ENCODE assay signal across 8 cellular contexts in the genomic region with DNA sequence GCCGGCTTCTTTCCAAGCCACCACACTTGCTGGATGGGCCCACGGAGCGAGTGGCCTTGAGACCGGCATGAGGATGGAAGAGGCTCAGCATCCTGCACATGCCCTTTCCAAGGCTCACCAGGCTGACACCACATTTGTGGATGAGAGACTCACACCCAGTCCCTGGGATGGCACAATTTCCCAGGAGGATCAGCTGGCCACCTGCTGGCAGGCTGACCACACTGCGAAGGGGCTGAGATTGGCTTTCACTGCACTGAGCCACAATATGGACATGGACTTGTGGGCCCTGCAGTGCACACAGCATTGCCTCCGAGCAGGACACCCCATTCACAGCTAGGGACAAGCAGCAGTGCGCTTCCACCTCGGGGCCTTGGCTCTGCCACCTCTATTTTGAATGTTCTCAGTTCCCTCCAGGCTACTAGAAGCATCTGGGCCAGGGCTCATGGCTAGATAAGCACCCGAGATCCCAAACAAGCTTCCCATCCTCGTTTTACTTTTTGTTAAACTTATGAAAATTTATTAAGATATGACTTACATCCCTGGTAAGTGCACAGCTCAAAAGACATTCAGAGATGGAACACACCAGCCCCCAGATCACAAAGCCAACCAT. TPM values are rescaled to one million over a fixed set of nuclear protein-coding genes. Genes with fewer than 3 reads are reported as not detected.
A peak's percentile ranks its signal among the peaks of the same experiment; 100 is the strongest.
DNase-seq lines count a peak whose midpoint lies in the region; ATAC-seq and TF ChIP-seq lines count a peak whose summit lies in the region.

No MANE protein-coding gene starts in this region.

- DNase-seq in HPDE6-E6E7 (ENCODE audit: extremely low spot score) (peak; percentile 47), astrocyte of the cerebellum (ENCODE audit: low read depth) (no peak), iris pigment epithelial cell (ENCODE audit: low read depth) (peak; percentile 44), NK-92 (lab: John Stamatoyannopoulos, UW; ENCODE audit: unreplicated experiment) (no peak), T-helper 2 cell (no peak)
- no peak for DNase-seq in activated T-cell treated with anti-CD3 and anti-CD28 coated beads, Interleukin-2, amount 50 U/mL, for 72 hours

- peak; percentile 66 for TF ChIP-seq CTCF in C4-2B (conservative IDR thresholded peaks at IDR 0.05)
- peak; percentile 65 for TF ChIP-seq CTCF in astrocyte of the cerebellum (IDR thresholded peaks at IDR 0.05; ENCODE audit: low read depth, low read length, missing control alignments)

- H3K4me3 ChIP-seq in astrocyte of the cerebellum (ENCODE audit: low read depth, low read length): no peak overlapping the region

- no peaks in the 10 kb centered on the region for H3K4me1 Mint-ChIP-seq in activated T-cell treated with anti-CD3 and anti-CD28 coated beads, Interleukin-2, amount 50 U/mL, for 72 hours (ENCODE audit: low read depth)

- no peaks in the 10 kb centered on the region for H3K9me3 Mint-ChIP-seq in activated T-cell treated with anti-CD3 and anti-CD28 coated beads, Interleukin-2, amount 50 U/mL, for 72 hours

- ATAC-seq in HG02885 (IDR thresholded peaks at IDR 0.05; ENCODE audit: poor library complexity, unreplicated experiment): no peak
- ATAC-seq in activated T-cell treated with anti-CD3 and anti-CD28 coated beads, Interleukin-2, amount 50 U/mL, for 72 hours (replicated peaks in 1 of 2): no peak

- in situ Hi-C loops in astrocyte of the cerebellum (cut with HindIII; ENCODE audit: low sequenced_read_pairs): loop anchor here (25.0 kb wide), 1 partner anchor 94 kb away; no protein-coding TSS in a partner anchor

- H3K36me3 Mint-ChIP-seq in activated T-cell treated with anti-CD3 and anti-CD28 coated beads, Interleukin-2, amount 50 U/mL, for 72 hours (ENCODE audit: insufficient read depth in 2 of 2): peaks cover 0 to 1% of the 10 kb centered on the region in 2 donors

- no peak overlapping the region for H3K27ac ChIP-seq in C4-2B

- H3K4me3 Mint-ChIP-seq in activated T-cell treated with anti-CD3 and anti-CD28 coated beads, Interleukin-2, amount 50 U/mL, for 72 hours: no peak overlapping the region

- no peak overlapping the region for H3K27ac Mint-ChIP-seq in activated T-cell treated with anti-CD3 and anti-CD28 coated beads, Interleukin-2, amount 50 U/mL, for 72 hours

- peaks cover 7% of the 10 kb centered on the region for H3K27me3 Mint-ChIP-seq in activated T-cell treated with anti-CD3 and anti-CD28 coated beads, Interleukin-2, amount 50 U/mL, for 72 hours (ENCODE audit: low read depth)

RNA-seq across cellular contexts. Expression of a gene that starts 25.3 kb away (rescaled TPM):
- 100 to 1,000 TPM; 191 to 296 TPM for total RNA-seq in activated T-cell treated with anti-CD3 and anti-CD28 coated beads, Interleukin-2, amount 50 U/mL, for 72 hours

Comparison
In these comparisons a context has a peak if more than half of its experiments do, and no peak if none do; other contexts are left out.
1. DNase-seq: peak in HPDE6-E6E7 (single experiment) and iris pigment epithelial cell (single experiment); none in astrocyte of the cerebellum (single experiment), NK-92 (single experiment), T-helper 2 cell (0 of 5) and activated T-cell treated with anti-CD3 and anti-CD28 coated beads, Interleukin-2, amount 50 U/mL, for 72 hours (0 of 2).